Comparison of ENCODE assay signal across 15 cellular contexts in genomic region chr2:46554381-46554780, GRCh38. TPM values are rescaled to one million over a fixed set of nuclear protein-coding genes. Genes with fewer than 3 reads are reported as not detected.
DNase-seq lines count a peak whose midpoint lies in the region; ATAC-seq, FAIRE-seq and TF ChIP-seq lines count a peak whose summit lies in the region.
"Had no signal": no experiment of that assay in that cellular context is flagged by ENCODE, and none has a peak within 500 bp of the region (broad histone marks: within the 10 kb centered on the region; RNA-seq: fewer than 3 reads in every experiment).

No MANE protein-coding gene starts in this region.

- ATAC-seq in Right ventricle myocardium inferior: peak; percentile 89
- peak; percentile 89 for ATAC-seq in left cardiac atrium
- ATAC-seq in psoas muscle: peak; percentile 86 to 94 (median 92)
- peak; percentile 76 for ATAC-seq in aorta (ENCODE audit: low FRiP score)
- no peak for ATAC-seq in GM19463 (IDR thresholded peaks at IDR 0.05; ENCODE audit: unreplicated experiment)

- H3K4me3 ChIP-seq in psoas muscle: no peak overlapping the region
- no peak overlapping the region for H3K4me3 ChIP-seq in aorta (ENCODE audit: low read length in 2 of 2)
- H3K4me3 ChIP-seq: transverse colon had no signal

- FAIRE-seq in RCC 7860 (lab: Jason Lieb, UNC): no peak
- FAIRE-seq: endothelial cell of umbilical vein had no signal

- H3K9me3 ChIP-seq in psoas muscle (no peaks in the 10 kb centered on the region), aorta (ENCODE audit: control insufficient read depth, low read length) (no peaks in the 10 kb centered on the region)

- DNase-seq in Right ventricle myocardium inferior (ENCODE audit: missing footprints): no peak
- DNase-seq in cardiac septum (ENCODE audit: low spot score): no peak
- DNase-seq in left cardiac atrium: peak; percentile 62
- peak in 1 of 2 donors; percentile 75 for DNase-seq in psoas muscle
- DNase-seq in aorta: peak in 1 of 2 donors; percentile 58
- no peak for DNase-seq in RCC 7860 (ENCODE audit: low spot score)
- DNase-seq in T-helper 2 cell: no peak
- DNase-seq: 8988T; activated naive CD8-positive, alpha-beta T cell treated with anti-CD3 and anti-CD28 coated beads, Interleukin-2, amount 10 ng/mL, durations not matched to agents 7 days and 5 days; GDM1; NCI-H2029; NCI-H748 treated with DMSO at 0.1 percent for 48 hours; transverse colon had no signal

- whole genome bisulfite sequencing in psoas muscle, 3 donors: 43 to 56% (median 49%) methylated on average over 8 of the region's 8 CpGs
- 54 to 64% methylated on average over 7 to 8 of the region's 8 CpGs for WGBS in aorta, 2 donors

- TF ChIP-seq CTCF in psoas muscle (IDR thresholded peaks at IDR 0.05): no peak

- H3K4me1 ChIP-seq in psoas muscle: peaks cover 76% of the 10 kb centered on the region
- peaks cover 4 to 5% of the 10 kb centered on the region in 2 donors for H3K4me1 ChIP-seq in aorta (ENCODE audit: control insufficient read depth in 1 of 2, insufficient read depth in 2 of 2, low read length in 2 of 2)

- intact Hi-C loops in Right ventricle myocardium inferior (cut with DNase I) (loop anchor here (2.0 kb wide), 1 partner anchor 14 kb away; no protein-coding TSS in a partner anchor), cardiac septum (cut with DNase I) (no loop called here), left cardiac atrium (cut with DNase I) (no loop called here), psoas muscle (cut with DNase I) (no loop called here), aorta (cut with DNase I) (no loop called here)

- H3K27me3 ChIP-seq in psoas muscle (ENCODE audit: insufficient read depth in 3 of 3, low read length in 2 of 3) (no peaks in the 10 kb centered on the region), aorta (ENCODE audit: control insufficient read depth in 1 of 2, insufficient read depth in 2 of 2, low read length in 1 of 2) (no peaks in the 10 kb centered on the region)
- H3K27me3 ChIP-seq: transverse colon had no signal

- H3K36me3 ChIP-seq in psoas muscle (ENCODE audit: insufficient read depth in 1 of 2, low read depth in 1 of 2): peaks cover 0 to 6% of the 10 kb centered on the region in 2 donors
- peaks cover 0 to 2% of the 10 kb centered on the region in 2 donors for H3K36me3 ChIP-seq in aorta (ENCODE audit: control insufficient read depth in 1 of 2, insufficient read depth in 2 of 2, low read length in 1 of 2)

- H3K27ac ChIP-seq in psoas muscle (peak overlapping the region; percentile 73), aorta (ENCODE audit: low read depth in 1 of 2, low read length in 2 of 2) (no peak overlapping the region)

RNA-seq across cellular contexts. Expression of gene ATP6V1E2, which starts 12.0 kb away (rescaled TPM):
- total RNA-seq in Right ventricle myocardium inferior (6.7 TPM), cardiac septum (8.7 TPM), left cardiac atrium (1 to 10 TPM; 4.1 to 6.5 TPM), psoas muscle (1 to 10 TPM; 5.1 to 7.6 (median 6.1) TPM), aorta (1 to 10 TPM; 5.1 to 6.8 TPM)
- polyA plus RNA-seq in psoas muscle (10 to 100 TPM in 1 of 3 donors, 1 to 10 TPM in 2; 2.4 to 11.4 (median 2.4) TPM), aorta (1 to 10 TPM; 2.9 to 8.0 TPM)

RNA-seq across cellular contexts. Expression of gene RHOQ, which starts 12.1 kb away (rescaled TPM):
- total RNA-seq in Right ventricle myocardium inferior (415 TPM), cardiac septum (314 TPM), left cardiac atrium (100 to 1,000 TPM; 156 to 186 TPM), psoas muscle (100 to 1,000 TPM; 129 to 204 (median 139) TPM), aorta (100 to 1,000 TPM; 135 to 172 TPM)
- polyA plus RNA-seq in psoas muscle (100 to 1,000 TPM in 2 of 3 donors, 10 to 100 TPM in 1; 50.3 to 127 (median 110) TPM), aorta (10 to 100 TPM; 59.2 to 98.3 TPM)
